ENCODE assay signal across 25 cellular contexts in genomic region chr1:9746211-9746610, GRCh38.
DNase-seq lines count a peak whose midpoint lies in the region; ATAC-seq and TF ChIP-seq lines count a peak whose summit lies in the region.
"Had no signal": no experiment of that assay in that cellular context is flagged by ENCODE, and none has a peak within 500 bp of the region (broad histone marks: within the 10 kb centered on the region; RNA-seq: fewer than 3 reads in every experiment).

No MANE protein-coding gene starts in this region.

- no peak for TF ChIP-seq CTCF in AG09309 (IDR thresholded peaks at IDR 0.05; ENCODE audit: control insufficient read depth, insufficient read depth, low read depth, low read length, missing control alignments)
- no peak for TF ChIP-seq CTCF in epithelial cell of esophagus (IDR thresholded peaks at IDR 0.05; ENCODE audit: insufficient read depth, low read depth, low read length, missing control alignments)
- TF ChIP-seq CTCF in foreskin fibroblast (IDR thresholded peaks at IDR 0.05; ENCODE audit: low read depth, low read length) = no peak
- TF ChIP-seq CTCF in dorsolateral prefrontal cortex (IDR thresholded peaks at IDR 0.05 in 54 of 56, conservative IDR thresholded peaks at IDR 0.05 in 2 of 56; ENCODE audit: low read depth in 1 of 56, partially characterized antibody in 56 of 56) = no peak

- ATAC-seq in HG03378 (IDR thresholded peaks at IDR 0.05; ENCODE audit: unreplicated experiment) = no peak
- ATAC-seq: Panc1 had no signal

- H3K27me3 ChIP-seq in dorsolateral prefrontal cortex = no peaks in the 10 kb centered on the region

- H3K27ac ChIP-seq in dorsolateral prefrontal cortex = peak overlapping the region in 1 of 59 donors; percentile 19
- H3K27ac ChIP-seq: 22Rv1 had no signal

- intact Hi-C loops in dorsolateral prefrontal cortex (cut with DNase I) = loop anchor here in 1 of 2 donors (10.0 kb wide), 1 partner anchor 699 kb away; no protein-coding TSS in a partner anchor

- H3K4me3 ChIP-seq in AG09309 (ENCODE audit: control insufficient read depth, low read depth, low read length) = no peak overlapping the region
- no peak overlapping the region for H3K4me3 ChIP-seq in epithelial cell of esophagus (ENCODE audit: low read length)
- no peak overlapping the region for H3K4me3 ChIP-seq in foreskin fibroblast (ENCODE audit: low read depth in 1 of 2, low read length in 2 of 2)
- H3K4me3 ChIP-seq in dorsolateral prefrontal cortex = no peak overlapping the region

- peak; percentile 8 for DNase-seq in AG09309 (ENCODE audit: low read depth)
- peak; percentile 24 for DNase-seq in MV-4-11 (lab: John Stamatoyannopoulos, UW)
- peak; percentile 28 for DNase-seq in epithelial cell of esophagus (ENCODE audit: low read depth)
- DNase-seq in foreskin fibroblast = peak; percentile 47 to 51
- DNase-seq in SIG-M5 treated with dmso at 0.1 percent for 504 hours (lab: John Stamatoyannopoulos, UW; ENCODE audit: unreplicated experiment) = no peak
- DNase-seq in dorsolateral prefrontal cortex = no peak
- no peak for DNase-seq in GM19240 (ENCODE audit: insufficient read length, low spot score)
- DNase-seq: ACHN, DMS53, EL, GF-D8, GOT3, HCEC 1CT, KG1, NCI-H1105 treated with DMSO at 0.1 percent for 48 hours, NCI-H1694, NCI-H2081, NCI-H2171, NCI-H345, NCI-H524, NCI-H774, SIG-M5 had no signal

Comparison
In these comparisons a context has a peak if more than half of its experiments do, and no peak if none do; other contexts are left out.
1. DNase-seq: peak in AG09309 (single experiment), MV-4-11 (single experiment), epithelial cell of esophagus (single experiment) and foreskin fibroblast (2 of 2); none in SIG-M5 treated with dmso at 0.1 percent for 504 hours (single experiment), dorsolateral prefrontal cortex (0 of 10) and GM19240 (single experiment).